In the genomic region with DNA sequence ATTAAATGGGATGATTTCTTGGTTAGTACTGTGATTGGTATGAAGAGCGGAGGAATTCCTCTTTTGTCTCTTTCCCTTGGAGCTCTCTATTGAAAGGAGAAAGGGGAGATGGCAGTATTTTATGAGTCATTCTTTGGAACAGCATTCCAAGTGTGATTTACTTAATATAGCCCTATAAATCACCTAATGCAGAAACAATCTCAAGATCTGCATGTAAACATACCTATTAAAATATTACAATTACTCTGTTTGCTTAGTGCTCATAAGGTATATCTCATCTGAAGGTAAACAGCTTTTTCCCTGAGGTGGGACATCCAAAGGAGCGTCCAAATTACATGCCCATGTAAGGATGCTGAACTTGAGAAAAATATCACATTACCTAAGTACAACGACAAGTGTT, we compare ENCODE assay signal across 1 cellular context.
TF ChIP-seq lines count a peak whose summit lies in the region.

No MANE protein-coding gene starts in this region.

TF ChIP-seq in SK-N-SH, 30 proteins besides CTCF, POLR2A, EP300 and RAD21:
- TF ChIP-seq, protein P1, sequence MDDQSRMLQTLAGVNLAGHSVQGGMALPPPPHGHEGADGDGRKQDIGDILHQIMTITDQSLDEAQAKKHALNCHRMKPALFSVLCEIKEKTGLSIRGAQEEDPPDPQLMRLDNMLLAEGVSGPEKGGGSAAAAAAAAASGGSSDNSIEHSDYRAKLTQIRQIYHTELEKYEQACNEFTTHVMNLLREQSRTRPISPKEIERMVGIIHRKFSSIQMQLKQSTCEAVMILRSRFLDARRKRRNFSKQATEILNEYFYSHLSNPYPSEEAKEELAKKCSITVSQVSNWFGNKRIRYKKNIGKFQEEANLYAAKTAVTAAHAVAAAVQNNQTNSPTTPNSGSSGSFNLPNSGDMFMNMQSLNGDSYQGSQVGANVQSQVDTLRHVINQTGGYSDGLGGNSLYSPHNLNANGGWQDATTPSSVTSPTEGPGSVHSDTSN (IDR thresholded peaks at IDR 0.05): peak; percentile 52
- TF ChIP-seq, protein P2, sequence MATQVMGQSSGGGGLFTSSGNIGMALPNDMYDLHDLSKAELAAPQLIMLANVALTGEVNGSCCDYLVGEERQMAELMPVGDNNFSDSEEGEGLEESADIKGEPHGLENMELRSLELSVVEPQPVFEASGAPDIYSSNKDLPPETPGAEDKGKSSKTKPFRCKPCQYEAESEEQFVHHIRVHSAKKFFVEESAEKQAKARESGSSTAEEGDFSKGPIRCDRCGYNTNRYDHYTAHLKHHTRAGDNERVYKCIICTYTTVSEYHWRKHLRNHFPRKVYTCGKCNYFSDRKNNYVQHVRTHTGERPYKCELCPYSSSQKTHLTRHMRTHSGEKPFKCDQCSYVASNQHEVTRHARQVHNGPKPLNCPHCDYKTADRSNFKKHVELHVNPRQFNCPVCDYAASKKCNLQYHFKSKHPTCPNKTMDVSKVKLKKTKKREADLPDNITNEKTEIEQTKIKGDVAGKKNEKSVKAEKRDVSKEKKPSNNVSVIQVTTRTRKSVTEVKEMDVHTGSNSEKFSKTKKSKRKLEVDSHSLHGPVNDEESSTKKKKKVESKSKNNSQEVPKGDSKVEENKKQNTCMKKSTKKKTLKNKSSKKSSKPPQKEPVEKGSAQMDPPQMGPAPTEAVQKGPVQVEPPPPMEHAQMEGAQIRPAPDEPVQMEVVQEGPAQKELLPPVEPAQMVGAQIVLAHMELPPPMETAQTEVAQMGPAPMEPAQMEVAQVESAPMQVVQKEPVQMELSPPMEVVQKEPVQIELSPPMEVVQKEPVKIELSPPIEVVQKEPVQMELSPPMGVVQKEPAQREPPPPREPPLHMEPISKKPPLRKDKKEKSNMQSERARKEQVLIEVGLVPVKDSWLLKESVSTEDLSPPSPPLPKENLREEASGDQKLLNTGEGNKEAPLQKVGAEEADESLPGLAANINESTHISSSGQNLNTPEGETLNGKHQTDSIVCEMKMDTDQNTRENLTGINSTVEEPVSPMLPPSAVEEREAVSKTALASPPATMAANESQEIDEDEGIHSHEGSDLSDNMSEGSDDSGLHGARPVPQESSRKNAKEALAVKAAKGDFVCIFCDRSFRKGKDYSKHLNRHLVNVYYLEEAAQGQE (IDR thresholded peaks at IDR 0.05; ENCODE audit: low read depth, low read length): no peak
- TF ChIP-seq FOXJ3 (CRISPR knock-in tag; IDR thresholded peaks at IDR 0.05) (no peak), CHD2 (IDR thresholded peaks at IDR 0.05; ENCODE audit: low read length, partially characterized antibody) (no peak), GATA2 (CRISPR knock-in tag; IDR thresholded peaks at IDR 0.05) (no peak), JUND (IDR thresholded peaks at IDR 0.05) (no peak), SMC3 (IDR thresholded peaks at IDR 0.05; ENCODE audit: low read depth, low read length) (no peak), POLR2AphosphoS5 (IDR thresholded peaks at IDR 0.05; ENCODE audit: low read depth, low read length) (no peak), SIN3A (IDR thresholded peaks at IDR 0.05; ENCODE audit: borderline replicate concordance, low read depth, low read length) (no peak), RCOR1 (IDR thresholded peaks at IDR 0.05; ENCODE audit: low read length) (no peak), FOSL2 (IDR thresholded peaks at IDR 0.05; ENCODE audit: borderline replicate concordance, low read depth) (peak; percentile 70; the same call in 1 of the 2 replicates), NFIC (IDR thresholded peaks at IDR 0.05; ENCODE audit: borderline replicate concordance) (peak; percentile 21; the same call in 1 of the 2 replicates), TAF1 (IDR thresholded peaks at IDR 0.05; ENCODE audit: borderline replicate concordance, low read depth, low read length) (no peak), YY1 (IDR thresholded peaks at IDR 0.05; ENCODE audit: low read depth) (no peak), RXRA (IDR thresholded peaks at IDR 0.05; ENCODE audit: borderline replicate concordance, low read depth) (no peak), TEAD4 (IDR thresholded peaks at IDR 0.05; ENCODE audit: borderline replicate concordance, insufficient read depth) (peak; percentile 30; the same call in 1 of the 2 replicates), GABPA (IDR thresholded peaks at IDR 0.05; ENCODE audit: low read depth) (no peak), TCF12 (IDR thresholded peaks at IDR 0.05) (no peak), ELF1 (IDR thresholded peaks at IDR 0.05) (no peak), MEF2A (IDR thresholded peaks at IDR 0.05; ENCODE audit: borderline replicate concordance, low read depth) (no peak), EZH2phosphoT487 (IDR thresholded peaks at IDR 0.05; ENCODE audit: borderline replicate concordance, low read depth) (no peak), MXI1 (IDR thresholded peaks at IDR 0.05; ENCODE audit: low read depth, low read length) (no peak)
- TF ChIP-seq, protein P3, sequence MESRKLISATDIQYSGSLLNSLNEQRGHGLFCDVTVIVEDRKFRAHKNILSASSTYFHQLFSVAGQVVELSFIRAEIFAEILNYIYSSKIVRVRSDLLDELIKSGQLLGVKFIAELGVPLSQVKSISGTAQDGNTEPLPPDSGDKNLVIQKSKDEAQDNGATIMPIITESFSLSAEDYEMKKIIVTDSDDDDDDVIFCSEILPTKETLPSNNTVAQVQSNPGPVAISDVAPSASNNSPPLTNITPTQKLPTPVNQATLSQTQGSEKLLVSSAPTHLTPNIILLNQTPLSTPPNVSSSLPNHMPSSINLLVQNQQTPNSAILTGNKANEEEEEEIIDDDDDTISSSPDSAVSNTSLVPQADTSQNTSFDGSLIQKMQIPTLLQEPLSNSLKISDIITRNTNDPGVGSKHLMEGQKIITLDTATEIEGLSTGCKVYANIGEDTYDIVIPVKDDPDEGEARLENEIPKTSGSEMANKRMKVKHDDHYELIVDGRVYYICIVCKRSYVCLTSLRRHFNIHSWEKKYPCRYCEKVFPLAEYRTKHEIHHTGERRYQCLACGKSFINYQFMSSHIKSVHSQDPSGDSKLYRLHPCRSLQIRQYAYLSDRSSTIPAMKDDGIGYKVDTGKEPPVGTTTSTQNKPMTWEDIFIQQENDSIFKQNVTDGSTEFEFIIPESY (IDR thresholded peaks at IDR 0.05; ENCODE audit: borderline replicate concordance, low read depth): no peak
- TF ChIP-seq, protein P4, sequence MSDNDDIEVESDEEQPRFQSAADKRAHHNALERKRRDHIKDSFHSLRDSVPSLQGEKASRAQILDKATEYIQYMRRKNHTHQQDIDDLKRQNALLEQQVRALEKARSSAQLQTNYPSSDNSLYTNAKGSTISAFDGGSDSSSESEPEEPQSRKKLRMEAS (IDR thresholded peaks at IDR 0.05; ENCODE audit: low read depth): no peak
- TF ChIP-seq, protein P5, sequence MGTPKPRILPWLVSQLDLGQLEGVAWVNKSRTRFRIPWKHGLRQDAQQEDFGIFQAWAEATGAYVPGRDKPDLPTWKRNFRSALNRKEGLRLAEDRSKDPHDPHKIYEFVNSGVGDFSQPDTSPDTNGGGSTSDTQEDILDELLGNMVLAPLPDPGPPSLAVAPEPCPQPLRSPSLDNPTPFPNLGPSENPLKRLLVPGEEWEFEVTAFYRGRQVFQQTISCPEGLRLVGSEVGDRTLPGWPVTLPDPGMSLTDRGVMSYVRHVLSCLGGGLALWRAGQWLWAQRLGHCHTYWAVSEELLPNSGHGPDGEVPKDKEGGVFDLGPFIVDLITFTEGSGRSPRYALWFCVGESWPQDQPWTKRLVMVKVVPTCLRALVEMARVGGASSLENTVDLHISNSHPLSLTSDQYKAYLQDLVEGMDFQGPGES (IDR thresholded peaks at IDR 0.05; ENCODE audit: low read depth, low read length): no peak
- TF ChIP-seq, protein P6, sequence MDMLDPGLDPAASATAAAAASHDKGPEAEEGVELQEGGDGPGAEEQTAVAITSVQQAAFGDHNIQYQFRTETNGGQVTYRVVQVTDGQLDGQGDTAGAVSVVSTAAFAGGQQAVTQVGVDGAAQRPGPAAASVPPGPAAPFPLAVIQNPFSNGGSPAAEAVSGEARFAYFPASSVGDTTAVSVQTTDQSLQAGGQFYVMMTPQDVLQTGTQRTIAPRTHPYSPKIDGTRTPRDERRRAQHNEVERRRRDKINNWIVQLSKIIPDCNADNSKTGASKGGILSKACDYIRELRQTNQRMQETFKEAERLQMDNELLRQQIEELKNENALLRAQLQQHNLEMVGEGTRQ (IDR thresholded peaks at IDR 0.05; ENCODE audit: borderline replicate concordance, low read depth, low read length): no peak
TF ChIP-seq in SK-N-SH: peak in this region for 4.
